11 cellular contexts compared by ENCODE assay signal in the genomic region with DNA sequence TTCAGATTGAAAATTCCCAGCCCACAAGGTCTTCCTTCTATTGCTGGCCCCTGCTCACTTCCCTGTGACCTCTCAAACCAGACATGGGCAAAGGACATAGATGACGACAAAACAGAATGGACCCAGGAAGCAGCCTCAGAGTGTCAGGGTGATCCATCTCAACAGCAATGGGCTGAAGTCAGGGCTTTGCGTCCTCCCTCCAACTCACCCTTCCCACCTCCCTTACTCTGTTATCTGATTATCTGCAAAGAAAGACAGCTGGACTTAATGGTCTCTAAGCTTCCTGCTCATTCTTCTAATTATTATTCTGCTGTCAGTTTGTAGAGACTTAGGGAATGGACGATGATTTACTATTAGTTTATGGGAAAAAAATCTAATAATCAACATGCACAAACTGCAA.
DNase-seq lines count a peak whose midpoint lies in the region; ATAC-seq, FAIRE-seq and TF ChIP-seq lines count a peak whose summit lies in the region.
"Had no signal": no experiment of that assay in that cellular context is flagged by ENCODE, and none has a peak within 500 bp of the region (broad histone marks: within the 10 kb centered on the region; RNA-seq: fewer than 3 reads in every experiment).

No MANE protein-coding gene starts in this region.

- CTCF ChIA-PET in CD8-positive, alpha-beta T cell (lab: Charles Lee) = interaction anchor here (2.9 kb wide), 1 partner anchor 24 kb away, joined by 14 read pairs; no protein-coding TSS in a partner anchor
- CTCF ChIA-PET in K562 (lab: Yijun Ruan, JAX; ENCODE audit: low intra/inter-chr PET ratio) = interaction anchor here (0.7 kb wide), 1 partner anchor 470 kb away, joined by 3 read pairs; no protein-coding TSS in a partner anchor

- H3K4me1 ChIP-seq in CD8-positive, alpha-beta T cell (ENCODE audit: insufficient read depth, low read length) = peaks cover 82% of the 10 kb centered on the region
- peaks cover 0 to 17% of the 10 kb centered on the region in 2 experiments; a peak in 3 of 5 replicates for H3K4me1 ChIP-seq in K562 (replicated peaks in 1 of 2; ENCODE audit: control insufficient read depth in 2 of 2, insufficient read depth in 2 of 2, low read length in 2 of 2)

- TF ChIP-seq CTCF in CD8-positive, alpha-beta T cell (IDR thresholded peaks at IDR 0.05) = no peak
- TF ChIP-seq CTCF in K562 (IDR thresholded peaks at IDR 0.05 in 2 of 3, conservative IDR thresholded peaks at IDR 0.05 in 1 of 3; ENCODE audit: insufficient read depth in 2 of 3, low read depth in 1 of 3, low read length in 3 of 3) = no peak
- no peak for TF ChIP-seq CTCF in natural killer cell (IDR thresholded peaks at IDR 0.05)

- no peak for TF ChIP-seq EP300 in K562 (IDR thresholded peaks at IDR 0.05; ENCODE audit: low read length)

- no peaks in the 10 kb centered on the region for H4K20me1 ChIP-seq in K562 (replicated peaks; ENCODE audit: control insufficient read depth, insufficient read depth, low read length)

- no peaks in the 10 kb centered on the region for H3K27me3 ChIP-seq in CD8-positive, alpha-beta T cell (ENCODE audit: insufficient read depth, low read length)
- no peaks in the 10 kb centered on the region for H3K27me3 ChIP-seq in K562 (ENCODE audit: control insufficient read depth in 2 of 2, insufficient read depth in 2 of 2, low read length in 2 of 2)
- H3K27me3 ChIP-seq: pancreas had no signal

- H2AFZ ChIP-seq in K562 (ENCODE audit: low read depth, low read length) = no peak overlapping the region

- H3K79me2 ChIP-seq in K562 (ENCODE audit: control insufficient read depth, insufficient read depth, low read length) = peaks cover 33% of the 10 kb centered on the region

- in situ Hi-C loops in K562 (cut with MboI) = no loop called here

- TF ChIP-seq POLR2A in K562 (conservative IDR thresholded peaks at IDR 0.05) = no peak

- DNase-seq in CD8-positive, alpha-beta T cell = no peak
- DNase-seq in NCI-H146 (lab: John Stamatoyannopoulos, UW) = peak; percentile 67
- DNase-seq in K562 (ENCODE audit: extremely low read depth in 1 of 4, low spot score in 3 of 4) = peak; percentile 23 to 39 (median 31)
- DNase-seq in natural killer cell = no peak
- DNase-seq in GF-D8 (lab: John Stamatoyannopoulos, UW) = no peak
- no peak for DNase-seq in medulla oblongata (ENCODE audit: extremely low spot score)
- no peak for DNase-seq in activated T-helper 1 cell treated with anti-CD3 and anti-CD28 coated beads, Interleukin-12 subunit alpha, Interleukin-12 subunit beta, Interleukin-2, Interleukin-4 antibody, amounts not matched to agents 30 ng/mL and 10 ng/mL and 1 ng/mL, durations not matched to agents 14 hours and 24 hours and 36 hours (ENCODE audit: low spot score)
- DNase-seq: left ventricle myocardium inferior; NCI-H510A treated with DMSO at 0.1 percent for 48 hours; pancreas; stimulated activated CD4-positive, alpha-beta T cell treated with anti-CD3 and anti-CD28 coated beads, Interleukin-15, amount 100 ng/mL, for 24 hours had no signal

- H3K9me1 ChIP-seq in K562 (ENCODE audit: control insufficient read depth, insufficient read depth, low read length) = no peaks in the 10 kb centered on the region

- H3K4me3 Mint-ChIP-seq in CD8-positive, alpha-beta T cell = no peak overlapping the region
- peak overlapping the region; percentile 85 for H3K4me3 Mint-ChIP-seq in natural killer cell
- H3K4me3 Mint-ChIP-seq in activated T-helper 1 cell treated with anti-CD3 and anti-CD28 coated beads, Interleukin-12 subunit alpha, Interleukin-12 subunit beta, Interleukin-2, Interleukin-4 antibody, amounts not matched to agents 30 ng/mL and 10 ng/mL and 1 ng/mL, durations not matched to agents 14 hours and 24 hours and 36 hours = no peak overlapping the region

- no peak overlapping the region for H3K4me3 ChIP-seq in CD8-positive, alpha-beta T cell (ENCODE audit: low read depth, low read length)
- H3K4me3 ChIP-seq in K562 = no peak overlapping the region
- H3K4me3 ChIP-seq: left ventricle myocardium inferior, pancreas had no signal

- no peak for ATAC-seq in CD8-positive, alpha-beta T cell
- ATAC-seq in K562 (peak; percentile 69), natural killer cell (no peak)

- no peak overlapping the region for H3K9ac ChIP-seq in K562 (ENCODE audit: insufficient read depth in 1 of 2, low read depth in 2 of 2, low read length in 2 of 2)

- H3K4me2 ChIP-seq in K562 (ENCODE audit: insufficient read depth, low read length) = peak overlapping the region; percentile 10; the same call in 1 of the 2 replicates

- H3K27ac ChIP-seq in CD8-positive, alpha-beta T cell (ENCODE audit: low read depth, low read length) = peak overlapping the region; percentile 10
- peak overlapping the region; percentile 57; the same call in 2 of the 3 replicates for H3K27ac ChIP-seq in K562 (ENCODE audit: extremely low read depth, low read depth, low read length)
- H3K27ac ChIP-seq: left ventricle myocardium inferior, pancreas had no signal

- peak; percentile 37 for FAIRE-seq in K562 (lab: Jason Lieb, UNC)
- FAIRE-seq: pancreas had no signal

- H3K36me3 Mint-ChIP-seq in CD8-positive, alpha-beta T cell = peaks cover 65% of the 10 kb centered on the region
- no peaks in the 10 kb centered on the region for H3K36me3 Mint-ChIP-seq in natural killer cell
- peaks cover 25% of the 10 kb centered on the region for H3K36me3 Mint-ChIP-seq in activated T-helper 1 cell treated with anti-CD3 and anti-CD28 coated beads, Interleukin-12 subunit alpha, Interleukin-12 subunit beta, Interleukin-2, Interleukin-4 antibody, amounts not matched to agents 30 ng/mL and 10 ng/mL and 1 ng/mL, durations not matched to agents 14 hours and 24 hours and 36 hours (ENCODE audit: low read depth)

- H3K27me3 Mint-ChIP-seq in CD8-positive, alpha-beta T cell (ENCODE audit: low read depth) = no peaks in the 10 kb centered on the region
- no peaks in the 10 kb centered on the region for H3K27me3 Mint-ChIP-seq in natural killer cell (ENCODE audit: low read depth in 2 of 2)
- no peaks in the 10 kb centered on the region for H3K27me3 Mint-ChIP-seq in activated T-helper 1 cell treated with anti-CD3 and anti-CD28 coated beads, Interleukin-12 subunit alpha, Interleukin-12 subunit beta, Interleukin-2, Interleukin-4 antibody, amounts not matched to agents 30 ng/mL and 10 ng/mL and 1 ng/mL, durations not matched to agents 14 hours and 24 hours and 36 hours (ENCODE audit: insufficient read depth)

- intact Hi-C loops in CD8-positive, alpha-beta T cell (cut with DNase I, micrococcal nuclease) = no loop called here
- intact Hi-C loops in K562 (cut with micrococcal nuclease) (no loop called here), natural killer cell (cut with micrococcal nuclease) (loop anchor here (5.0 kb wide), 1 partner anchor 69 kb away; no protein-coding TSS in a partner anchor)
- intact Hi-C loops in activated T-helper 1 cell treated with anti-CD3 and anti-CD28 coated beads, Interleukin-12 subunit alpha, Interleukin-12 subunit beta, Interleukin-2, Interleukin-4 antibody, amounts not matched to agents 30 ng/mL and 10 ng/mL and 1 ng/mL, durations not matched to agents 14 hours and 24 hours and 36 hours (cut with micrococcal nuclease) = loop anchor here (5.0 kb wide), 1 partner anchor 114 kb away; a partner anchor contains a TSS

- no peaks in the 10 kb centered on the region for H3K9me3 ChIP-seq in CD8-positive, alpha-beta T cell (ENCODE audit: low read length)
- H3K9me3 ChIP-seq in K562 (replicated peaks; ENCODE audit: control insufficient read depth, insufficient read depth, low read depth, low read length) = no peaks in the 10 kb centered on the region
- H3K9me3 ChIP-seq: left ventricle myocardium inferior, pancreas had no signal

- H3K27ac Mint-ChIP-seq in CD8-positive, alpha-beta T cell = peak overlapping the region; percentile 88
- H3K27ac Mint-ChIP-seq in natural killer cell = peak overlapping the region; percentile 99
- no peak overlapping the region for H3K27ac Mint-ChIP-seq in activated T-helper 1 cell treated with anti-CD3 and anti-CD28 coated beads, Interleukin-12 subunit alpha, Interleukin-12 subunit beta, Interleukin-2, Interleukin-4 antibody, amounts not matched to agents 30 ng/mL and 10 ng/mL and 1 ng/mL, durations not matched to agents 14 hours and 24 hours and 36 hours

- peaks cover 91% of the 10 kb centered on the region for H3K4me1 Mint-ChIP-seq in CD8-positive, alpha-beta T cell (ENCODE audit: low read depth)
- peaks cover 83% of the 10 kb centered on the region in 2 donors for H3K4me1 Mint-ChIP-seq in natural killer cell
- peaks cover 55% of the 10 kb centered on the region for H3K4me1 Mint-ChIP-seq in activated T-helper 1 cell treated with anti-CD3 and anti-CD28 coated beads, Interleukin-12 subunit alpha, Interleukin-12 subunit beta, Interleukin-2, Interleukin-4 antibody, amounts not matched to agents 30 ng/mL and 10 ng/mL and 1 ng/mL, durations not matched to agents 14 hours and 24 hours and 36 hours (ENCODE audit: low read depth)

- BruUV-seq in K562 (replicated peaks; lab: Mats Ljungman, UMichigan) = no TSS peak

- TF ChIP-seq RAD21 in K562 (CRISPR knock-in tag; conservative IDR thresholded peaks at IDR 0.05 in 1 of 2, IDR thresholded peaks at IDR 0.05 in 1 of 2) = no peak

- POLR2A ChIA-PET in CD8-positive, alpha-beta T cell (lab: Charles Lee) = no interaction called here
- POLR2A ChIA-PET in K562 (lab: Yijun Ruan, JAX) = interaction anchor here (0.6 kb wide), 1 partner anchor 17 kb away, joined by 3 read pairs; no protein-coding TSS in a partner anchor

- H3K9me3 Mint-ChIP-seq in CD8-positive, alpha-beta T cell = no peaks in the 10 kb centered on the region
- no peaks in the 10 kb centered on the region for H3K9me3 Mint-ChIP-seq in natural killer cell
- H3K9me3 Mint-ChIP-seq in activated T-helper 1 cell treated with anti-CD3 and anti-CD28 coated beads, Interleukin-12 subunit alpha, Interleukin-12 subunit beta, Interleukin-2, Interleukin-4 antibody, amounts not matched to agents 30 ng/mL and 10 ng/mL and 1 ng/mL, durations not matched to agents 14 hours and 24 hours and 36 hours = no peaks in the 10 kb centered on the region

- H3K36me3 ChIP-seq in CD8-positive, alpha-beta T cell (ENCODE audit: insufficient read depth, low read length) = no peaks in the 10 kb centered on the region
- H3K36me3 ChIP-seq in K562 (ENCODE audit: control insufficient read depth, insufficient read depth, low read length) = peaks cover 56% of the 10 kb centered on the region
- H3K36me3 ChIP-seq: left ventricle myocardium inferior, pancreas had no signal

- WGBS in K562 (ENCODE audit: insufficient coverage, low coverage, missing lambda C conversion rate) = 26% methylated on average over 3 of the region's 3 CpGs

Comparison
In these comparisons a context has a peak if more than half of its experiments do, and no peak if none do; other contexts are left out.
1. DNase-seq: peak in NCI-H146 (single experiment) and K562 (4 of 4); none in CD8-positive, alpha-beta T cell (0 of 7), natural killer cell (single experiment), GF-D8 (single experiment), medulla oblongata (single experiment) and activated T-helper 1 cell treated with anti-CD3 and anti-CD28 coated beads, Interleukin-12 subunit alpha, Interleukin-12 subunit beta, Interleukin-2, Interleukin-4 antibody, amounts not matched to agents 30 ng/mL and 10 ng/mL and 1 ng/mL, durations not matched to agents 14 hours and 24 hours and 36 hours (single experiment).
2. intact Hi-C loops: an anchor here in natural killer cell (5.0 kb wide) and activated T-helper 1 cell treated with anti-CD3 and anti-CD28 coated beads, Interleukin-12 subunit alpha, Interleukin-12 subunit beta, Interleukin-2, Interleukin-4 antibody, amounts not matched to agents 30 ng/mL and 10 ng/mL and 1 ng/mL, durations not matched to agents 14 hours and 24 hours and 36 hours (5.0 kb wide); none called in CD8-positive, alpha-beta T cell and K562.